ENCODE assay signal across 10 cellular contexts in genomic region chr20:32474009-32474716, GRCh38.
DNase-seq lines count a peak whose midpoint lies in the region; ATAC-seq and TF ChIP-seq lines count a peak whose summit lies in the region.
"Had no signal": no experiment of that assay in that cellular context is flagged by ENCODE, and none has a peak within 500 bp of the region (broad histone marks: within the 10 kb centered on the region; RNA-seq: fewer than 3 reads in every experiment).

No MANE protein-coding gene starts in this region.

- no peak overlapping the region for H3K4me3 ChIP-seq in CD4-positive, alpha-beta memory T cell (ENCODE audit: low read length in 2 of 2)
- peak overlapping the region; percentile 54 for H3K4me3 ChIP-seq in brain microvascular endothelial cell (ENCODE audit: low read depth, low read length)
- H3K4me3 ChIP-seq in iPS-20b (ENCODE audit: low read length) = no peak overlapping the region
- H3K4me3 ChIP-seq in gastrocnemius medialis = peak overlapping the region in 3 of 4 donors; percentile 16 to 43 (median 20)

- H3K36me3 Mint-ChIP-seq in CD4-positive, alpha-beta memory T cell = peaks cover 0 to 16% of the 10 kb centered on the region in 2 donors

- peaks cover 30% of the 10 kb centered on the region for H3K4me1 ChIP-seq in CD4-positive, alpha-beta memory T cell (ENCODE audit: insufficient read depth, low read length)
- H3K4me1 ChIP-seq in iPS-20b (ENCODE audit: insufficient read depth, low read length) (peaks cover 30% of the 10 kb centered on the region), gastrocnemius medialis (peaks cover 18 to 26% of the 10 kb centered on the region in 2 donors)

- H3K9ac ChIP-seq in iPS-20b (ENCODE audit: low read depth, low read length) = peak overlapping the region; percentile 40; the same call in 1 of the 2 replicates

- DNase-seq in CD4-positive, alpha-beta memory T cell = no peak
- DNase-seq in brain microvascular endothelial cell = no peak
- no peak for DNase-seq in gastrocnemius medialis
- no peak for DNase-seq in NOMO-1 treated with DMSO at 0.1 percent for 48 hours (lab: John Stamatoyannopoulos, UW; ENCODE audit: unreplicated experiment)
- no peak for DNase-seq in effector CD8-positive, alpha-beta T cell (lab: John Stamatoyannopoulos, UW)
- DNase-seq in DMS 273 (lab: John Stamatoyannopoulos, UW; ENCODE audit: unreplicated experiment) = no peak
- DNase-seq: aorta, WERI-Rb-1 had no signal

- peaks cover 18 to 50% (median 39%) of the 10 kb centered on the region in 4 donors for H3K4me1 Mint-ChIP-seq in CD4-positive, alpha-beta memory T cell

- H3K9me3 ChIP-seq in CD4-positive, alpha-beta memory T cell (ENCODE audit: control insufficient read depth in 1 of 2, low read length in 2 of 2) = no peaks in the 10 kb centered on the region
- H3K9me3 ChIP-seq in iPS-20b (ENCODE audit: insufficient read depth, low read depth, low read length) (no peaks in the 10 kb centered on the region), gastrocnemius medialis (no peaks in the 10 kb centered on the region)

- in situ Hi-C loops in brain microvascular endothelial cell (cut with HindIII; ENCODE audit: low pct_ligation_motif_present, low sequenced_read_pairs) (no loop called here), gastrocnemius medialis (cut with MboI; ENCODE audit: low sequenced_read_pairs in 4 of 4) (no loop called here)

- H3K27me3 ChIP-seq in CD4-positive, alpha-beta memory T cell (ENCODE audit: insufficient read depth, low read length) = no peaks in the 10 kb centered on the region
- H3K27me3 ChIP-seq in brain microvascular endothelial cell (replicated peaks) = no peaks in the 10 kb centered on the region
- H3K27me3 ChIP-seq in iPS-20b (ENCODE audit: insufficient read depth, low read length) = no peaks in the 10 kb centered on the region
- peaks cover 0 to 7% (median 0%) of the 10 kb centered on the region in 3 donors for H3K27me3 ChIP-seq in gastrocnemius medialis

- CTCF ChIA-PET in CD4-positive, alpha-beta memory T cell (lab: Charles Lee; ENCODE audit: partially characterized antibody) = interaction anchor here (1.5 kb wide), 1 partner anchor 11 kb away, joined by 4 read pairs; no protein-coding TSS in a partner anchor

- no peak for ATAC-seq in gastrocnemius medialis
- ATAC-seq in HG03521 (IDR thresholded peaks at IDR 0.05; ENCODE audit: unreplicated experiment) = no peak

- peaks cover 21% of the 10 kb centered on the region for H3K36me3 ChIP-seq in CD4-positive, alpha-beta memory T cell (ENCODE audit: insufficient read depth, low read length)
- H3K36me3 ChIP-seq in brain microvascular endothelial cell (replicated peaks) (peaks cover 31% of the 10 kb centered on the region), iPS-20b (ENCODE audit: insufficient read depth, low read depth, low read length) (peaks cover 32% of the 10 kb centered on the region; the same call in 1 of the 2 replicates), gastrocnemius medialis (no peaks in the 10 kb centered on the region)

- no peaks in the 10 kb centered on the region for H3K27me3 Mint-ChIP-seq in CD4-positive, alpha-beta memory T cell

- intact Hi-C loops in CD4-positive, alpha-beta memory T cell (cut with micrococcal nuclease) = no loop called here
- intact Hi-C loops in gastrocnemius medialis (cut with DNase I; ENCODE audit: low total_unique reads) = no loop called here

- H3K9me3 Mint-ChIP-seq in CD4-positive, alpha-beta memory T cell = no peaks in the 10 kb centered on the region

- POLR2A ChIA-PET in CD4-positive, alpha-beta memory T cell (lab: Charles Lee; ENCODE audit: partially characterized antibody) = no interaction called here

- H3K27ac Mint-ChIP-seq in CD4-positive, alpha-beta memory T cell = peak overlapping the region in 4 of 7 donors; percentile 12 to 77 (median 36)

- TF ChIP-seq POLR2A in gastrocnemius medialis (IDR thresholded peaks at IDR 0.05) = no peak

- H3K4me3 Mint-ChIP-seq in CD4-positive, alpha-beta memory T cell = no peak overlapping the region

- no peak overlapping the region for H3K27ac ChIP-seq in CD4-positive, alpha-beta memory T cell (ENCODE audit: low read depth, low read length)
- H3K27ac ChIP-seq in brain microvascular endothelial cell (peak overlapping the region; percentile 75), iPS-20b (ENCODE audit: low read length) (no peak overlapping the region), gastrocnemius medialis (peak overlapping the region; percentile 63 to 75 (median 68))
- H3K27ac ChIP-seq: WERI-Rb-1 had no signal

- TF ChIP-seq CTCF in brain microvascular endothelial cell (IDR thresholded peaks at IDR 0.05; ENCODE audit: low read depth, low read length, missing control alignments) = peak; percentile 0
- TF ChIP-seq CTCF in gastrocnemius medialis (IDR thresholded peaks at IDR 0.05 in 4 of 5, conservative IDR thresholded peaks at IDR 0.05 in 1 of 5) = no peak

Comparison
In these comparisons a context has a peak if more than half of its experiments do, and no peak if none do; other contexts are left out.
1. H3K27ac ChIP-seq: peak in brain microvascular endothelial cell (single experiment) and gastrocnemius medialis (4 of 4); none in CD4-positive, alpha-beta memory T cell (single experiment) and iPS-20b (single experiment).
2. H3K4me3 ChIP-seq: peak in brain microvascular endothelial cell (single experiment) and gastrocnemius medialis (3 of 4); none in CD4-positive, alpha-beta memory T cell (0 of 2) and iPS-20b (single experiment).